In the genomic region with DNA sequence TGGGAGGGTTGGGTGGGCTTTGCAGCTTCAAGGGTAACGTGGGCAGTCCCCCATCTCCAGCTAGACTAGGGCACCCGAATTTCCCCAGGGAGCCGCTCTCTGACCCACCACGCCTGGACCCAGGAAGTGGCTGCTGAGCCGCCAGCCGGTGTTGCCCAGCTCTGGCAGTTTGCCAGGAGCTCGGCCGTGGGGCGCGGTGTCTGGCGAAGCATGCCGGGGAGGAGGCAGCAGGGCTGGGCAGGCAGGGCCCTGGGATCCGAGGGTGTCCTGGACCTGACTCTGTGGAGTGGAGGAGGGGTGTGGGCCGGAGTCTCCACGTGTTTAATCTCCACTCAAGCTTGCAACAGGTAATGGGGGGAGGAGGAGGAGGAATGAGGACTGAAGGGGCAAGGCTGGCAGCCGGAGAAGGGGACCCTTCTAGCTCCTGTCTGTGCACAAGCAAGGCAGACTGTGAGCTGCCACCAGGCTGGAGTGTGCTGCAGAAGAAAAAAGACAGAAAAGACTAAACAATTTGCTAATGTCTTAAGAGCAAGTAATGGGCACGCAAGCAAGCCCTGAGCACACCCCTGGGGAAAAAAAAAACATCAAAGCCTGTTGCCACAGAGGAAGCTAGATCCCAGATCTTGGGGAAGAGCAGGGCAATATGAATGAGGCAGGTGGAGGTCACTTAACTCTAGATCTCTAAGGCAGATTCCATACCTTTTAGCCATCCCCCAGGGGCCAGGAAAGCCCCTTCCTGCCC, we compare ENCODE assay signal across 8 cellular contexts. TPM values are rescaled to one million over a fixed set of nuclear protein-coding genes. Genes with fewer than 3 reads are reported as not detected.
DNase-seq lines count a peak whose midpoint lies in the region; ATAC-seq lines count a peak whose summit lies in the region.

No MANE protein-coding gene starts in this region.

- H3K9ac ChIP-seq in ES-I3 (ENCODE audit: low read depth, low read length) (peak overlapping the region; percentile 40; the same call in 1 of the 2 replicates), iPS-15b (ENCODE audit: low read depth, low read length) (no peak overlapping the region), skeletal muscle satellite cell (ENCODE audit: low read depth, low read length) (no peak overlapping the region)

- H3K4me2 ChIP-seq in skeletal muscle satellite cell (ENCODE audit: low read length), result peak overlapping the region; percentile 85

- no peaks in the 10 kb centered on the region for H3K36me3 Mint-ChIP-seq in activated naive CD4-positive, alpha-beta T cell treated with anti-CD3 and anti-CD28 coated beads, Interleukin-2, amount 10 ng/mL, durations not matched to agents 7 days and 5 days

- DNase-seq in NCI-H460 (ENCODE audit: extremely low read depth, low read depth) (peak; percentile 46), NCI-H1694 (lab: John Stamatoyannopoulos, UW) (no peak)
- peak; percentile 23 for DNase-seq in activated naive CD4-positive, alpha-beta T cell treated with anti-CD3 and anti-CD28 coated beads, Interleukin-2, amount 10 ng/mL, durations not matched to agents 7 days and 5 days
- DNase-seq in effector CD8-positive, alpha-beta T cell (lab: John Stamatoyannopoulos, UW), result no peak

- H3K4me3 ChIP-seq in iPS-15b (ENCODE audit: low read depth, low read length) (peak overlapping the region; percentile 26), skeletal muscle satellite cell (ENCODE audit: low read length) (peak overlapping the region; percentile 73)

- no peak for ATAC-seq in GM18502 (IDR thresholded peaks at IDR 0.05; ENCODE audit: poor library complexity, unreplicated experiment)

- peaks cover 56% of the 10 kb centered on the region for H3K27me3 Mint-ChIP-seq in activated naive CD4-positive, alpha-beta T cell treated with anti-CD3 and anti-CD28 coated beads, Interleukin-2, amount 10 ng/mL, durations not matched to agents 7 days and 5 days

- CTCF ChIA-PET in activated naive CD4-positive, alpha-beta T cell treated with anti-CD3 and anti-CD28 coated beads, Interleukin-2, amount 10 ng/mL, durations not matched to agents 7 days and 5 days (lab: Charles Lee), result no interaction called here

- H3K9me3 ChIP-seq in ES-I3 (ENCODE audit: control insufficient read depth, insufficient read depth, low read length) (no peaks in the 10 kb centered on the region), iPS-15b (ENCODE audit: control insufficient read depth, insufficient read depth, low read length) (peaks cover 10% of the 10 kb centered on the region), skeletal muscle satellite cell (replicated peaks; ENCODE audit: low read length) (no peaks in the 10 kb centered on the region)

- peaks cover 17% of the 10 kb centered on the region for H3K4me1 Mint-ChIP-seq in activated naive CD4-positive, alpha-beta T cell treated with anti-CD3 and anti-CD28 coated beads, Interleukin-2, amount 10 ng/mL, durations not matched to agents 7 days and 5 days

- H3K36me3 ChIP-seq in ES-I3 (ENCODE audit: insufficient read depth, low read length) (no peaks in the 10 kb centered on the region), iPS-15b (ENCODE audit: control insufficient read depth, insufficient read depth, low read length) (no peaks in the 10 kb centered on the region), skeletal muscle satellite cell (ENCODE audit: insufficient read depth, low read length) (no peaks in the 10 kb centered on the region)

- H3K4me3 Mint-ChIP-seq in activated naive CD4-positive, alpha-beta T cell treated with anti-CD3 and anti-CD28 coated beads, Interleukin-2, amount 10 ng/mL, durations not matched to agents 7 days and 5 days, result peak overlapping the region; percentile 43

- H3K4me1 ChIP-seq in ES-I3 (ENCODE audit: insufficient read depth, low read length), result peaks cover 7% of the 10 kb centered on the region
- peaks cover 4% of the 10 kb centered on the region for H3K4me1 ChIP-seq in iPS-15b (ENCODE audit: control insufficient read depth, insufficient read depth, low read length)
- peaks cover 19% of the 10 kb centered on the region for H3K4me1 ChIP-seq in skeletal muscle satellite cell (ENCODE audit: control insufficient read depth, insufficient read depth, low read length)

- H3K9me3 Mint-ChIP-seq in activated naive CD4-positive, alpha-beta T cell treated with anti-CD3 and anti-CD28 coated beads, Interleukin-2, amount 10 ng/mL, durations not matched to agents 7 days and 5 days, result no peaks in the 10 kb centered on the region

- H3K27ac Mint-ChIP-seq in activated naive CD4-positive, alpha-beta T cell treated with anti-CD3 and anti-CD28 coated beads, Interleukin-2, amount 10 ng/mL, durations not matched to agents 7 days and 5 days, result no peak overlapping the region

- H3K27me3 ChIP-seq in iPS-15b (ENCODE audit: control insufficient read depth, insufficient read depth, low read length) (peaks cover 84% of the 10 kb centered on the region), skeletal muscle satellite cell (ENCODE audit: control insufficient read depth, insufficient read depth, low read length) (peaks cover 26% of the 10 kb centered on the region)

RNA-seq across cellular contexts. Expression of a gene that starts 2.4 kb away (rescaled TPM):
- total RNA-seq in NCI-H460 (2014; rRNA removed; shearing (Covaris generic)), result 9.1 and 11.8 TPM in 2 replicates
- 1.8 and 5.6 TPM in 2 replicates for polyA plus RNA-seq in NCI-H460 (2014; cell fraction: nucleus; rRNA removed)
- under 0.01 and 0.44 TPM in 2 replicates for total RNA-seq in skeletal muscle satellite cell (2012; rRNA removed)

Comparison
In these comparisons a context has a peak if more than half of its experiments do, and no peak if none do; other contexts are left out.
1. DNase-seq: peak in NCI-H460 (single experiment) and activated naive CD4-positive, alpha-beta T cell treated with anti-CD3 and anti-CD28 coated beads, Interleukin-2, amount 10 ng/mL, durations not matched to agents 7 days and 5 days (single experiment); none in effector CD8-positive, alpha-beta T cell (single experiment) and NCI-H1694 (single experiment).